8 cellular contexts compared by ENCODE assay signal in the genomic region with DNA sequence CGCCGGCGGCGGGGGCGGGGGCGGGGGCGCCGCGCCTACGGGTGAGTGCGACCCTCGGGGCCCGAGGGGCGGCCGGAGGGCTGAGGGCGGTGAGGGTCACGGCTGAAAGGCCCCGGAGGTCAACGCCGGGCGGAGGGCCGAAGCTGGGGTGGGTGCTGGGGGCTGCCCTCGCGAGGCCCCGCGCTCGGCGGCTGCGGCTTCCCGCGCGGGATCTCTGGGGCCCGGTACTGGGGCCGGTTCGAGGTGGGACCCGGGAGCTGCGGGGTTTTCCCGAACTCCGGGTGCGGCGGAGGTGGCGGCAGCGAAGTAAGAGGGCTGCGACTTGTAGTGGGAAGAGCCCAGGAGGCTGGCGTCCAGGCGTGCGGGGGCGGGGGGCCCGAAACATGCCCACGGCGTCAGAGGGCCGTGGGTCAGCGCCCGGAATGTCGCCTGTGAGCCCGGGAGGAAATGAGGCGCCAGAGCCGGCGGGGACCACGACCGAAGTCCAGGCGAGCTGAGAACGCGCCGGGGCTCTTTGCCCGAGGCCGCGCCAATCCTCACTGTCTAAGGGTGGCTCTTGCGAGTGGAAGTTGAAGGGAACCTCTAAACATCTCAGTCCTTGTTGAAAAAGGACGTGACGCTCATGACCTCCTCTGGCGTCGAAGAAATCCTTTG. TPM values are rescaled to one million over a fixed set of nuclear protein-coding genes. Genes with fewer than 3 reads are reported as not detected.
A peak's percentile ranks its signal among the peaks of the same experiment; 100 is the strongest.
DNase-seq lines count a peak whose midpoint lies in the region; ATAC-seq, FAIRE-seq and TF ChIP-seq lines count a peak whose summit lies in the region.

No MANE protein-coding gene starts in this region.

- no peaks in the 10 kb centered on the region for H3K4me1 ChIP-seq in HUES64 (ENCODE audit: insufficient read depth, low read length)
- H3K4me1 ChIP-seq in stomach: peaks cover 4 to 48% (median 31%) of the 10 kb centered on the region in 4 donors

- H3K9me3 ChIP-seq in HUES64 (ENCODE audit: insufficient read depth, low read depth, low read length) (no peaks in the 10 kb centered on the region), stomach (peaks cover 0 to 3% (median 0%) of the 10 kb centered on the region in 4 donors)

- TF ChIP-seq CTCF in bronchial epithelial cell (IDR thresholded peaks at IDR 0.05; ENCODE audit: insufficient read depth, low read length, severe bottlenecking) (no peak), stomach (IDR thresholded peaks at IDR 0.05) (no peak)

- CTCF ChIA-PET in activated CD4-positive, alpha-beta T cell treated with anti-CD3 and anti-CD28 coated beads, Interleukin-2, amount 10 ng/mL, durations not matched to agents 7 days and 5 days (lab: Charles Lee): no interaction called here

- H3K4me3 ChIP-seq in HUES64 (ENCODE audit: low read length): peak overlapping the region; percentile 60
- H3K4me3 ChIP-seq in bronchial epithelial cell (ENCODE audit: low read depth, low read length): peak overlapping the region; percentile 58
- peak overlapping the region; percentile 48 to 74 (median 58) for H3K4me3 ChIP-seq in stomach

- FAIRE-seq in bronchial epithelial cell (lab: Jason Lieb, UNC): no peak

- H3K4me3 Mint-ChIP-seq in activated CD4-positive, alpha-beta T cell treated with anti-CD3 and anti-CD28 coated beads, Interleukin-2, amount 10 ng/mL, durations not matched to agents 7 days and 5 days: peak overlapping the region; percentile 48
- no peak overlapping the region for H3K4me3 Mint-ChIP-seq in T-helper 2 cell treated with Interferon-gamma antibody and Interleukin-4, amounts not matched to agents 5 μg/mL and 100 μg/mL, for 36 hours

- TF ChIP-seq POLR2A in stomach (IDR thresholded peaks at IDR 0.05): no peak

- no peak overlapping the region for H3K27ac Mint-ChIP-seq in activated CD4-positive, alpha-beta T cell treated with anti-CD3 and anti-CD28 coated beads, Interleukin-2, amount 10 ng/mL, durations not matched to agents 7 days and 5 days
- H3K27ac Mint-ChIP-seq in T-helper 2 cell treated with Interferon-gamma antibody and Interleukin-4, amounts not matched to agents 5 μg/mL and 100 μg/mL, for 36 hours: no peak overlapping the region

- no peak for TF ChIP-seq EP300 in stomach (IDR thresholded peaks at IDR 0.05)

- intact Hi-C loops in left colon (cut with DNase I, micrococcal nuclease) (no loop called here), stomach (cut with DNase I; ENCODE audit: low total_unique reads) (no loop called here)

- WGBS in HUES64: 2% methylated on average over 73 of the region's 73 CpGs
- 0 to 42% (median 21%) methylated on average over 30 to 70 of the region's 73 CpGs; no CpG with 5 or more reads in 1 of the 5 donors for WGBS in stomach, 5 donors

- H3K36me3 Mint-ChIP-seq in activated CD4-positive, alpha-beta T cell treated with anti-CD3 and anti-CD28 coated beads, Interleukin-2, amount 10 ng/mL, durations not matched to agents 7 days and 5 days (ENCODE audit: low read depth): no peaks in the 10 kb centered on the region
- no peaks in the 10 kb centered on the region for H3K36me3 Mint-ChIP-seq in T-helper 2 cell treated with Interferon-gamma antibody and Interleukin-4, amounts not matched to agents 5 μg/mL and 100 μg/mL, for 36 hours (ENCODE audit: low read depth)

- H3K9ac ChIP-seq in HUES64 (ENCODE audit: low read depth, low read length): peak overlapping the region; percentile 50

- no peak overlapping the region for H3K27ac ChIP-seq in HUES64 (ENCODE audit: low read depth, low read length)
- peak overlapping the region; percentile 87 to 99 (median 93) for H3K27ac ChIP-seq in stomach

- ATAC-seq in left colon (peak; percentile 38), HG03196 (IDR thresholded peaks at IDR 0.05; ENCODE audit: unreplicated experiment) (no peak)

- no peak for DNase-seq in activated CD4-positive, alpha-beta T cell treated with anti-CD3 and anti-CD28 coated beads, Interleukin-2, amount 10 ng/mL, durations not matched to agents 7 days and 5 days
- DNase-seq in activated CD4-positive, alpha-beta T cell treated with anti-CD3 and anti-CD28 coated beads, Interleukin-2, amount 50 U/mL, for 1 hour: no peak
- no peak for DNase-seq in bronchial epithelial cell (ENCODE audit: low read depth)
- DNase-seq in left colon: peak in 1 of 2 donors; percentile 54
- peak; percentile 43 for DNase-seq in stomach
- DNase-seq in T-helper 2 cell treated with Interferon-gamma antibody and Interleukin-4, amounts not matched to agents 5 μg/mL and 100 μg/mL, for 36 hours (ENCODE audit: low spot score): no peak

- peaks cover 23% of the 10 kb centered on the region for H3K27me3 ChIP-seq in HUES64 (ENCODE audit: insufficient read depth, low read length)
- no peaks in the 10 kb centered on the region for H3K27me3 ChIP-seq in bronchial epithelial cell (ENCODE audit: control insufficient read depth, insufficient read depth, low read length)
- H3K27me3 ChIP-seq in stomach: no peaks in the 10 kb centered on the region

- H3K36me3 ChIP-seq in HUES64 (ENCODE audit: insufficient read depth, low read length) (no peaks in the 10 kb centered on the region), bronchial epithelial cell (ENCODE audit: control insufficient read depth, insufficient read depth, low read length) (no peaks in the 10 kb centered on the region), stomach (no peaks in the 10 kb centered on the region)

- POLR2A ChIA-PET in activated CD4-positive, alpha-beta T cell treated with anti-CD3 and anti-CD28 coated beads, Interleukin-2, amount 10 ng/mL, durations not matched to agents 7 days and 5 days (lab: Charles Lee): no interaction called here

- H3K4me1 Mint-ChIP-seq in activated CD4-positive, alpha-beta T cell treated with anti-CD3 and anti-CD28 coated beads, Interleukin-2, amount 10 ng/mL, durations not matched to agents 7 days and 5 days: peaks cover 5% of the 10 kb centered on the region
- H3K4me1 Mint-ChIP-seq in T-helper 2 cell treated with Interferon-gamma antibody and Interleukin-4, amounts not matched to agents 5 μg/mL and 100 μg/mL, for 36 hours (ENCODE audit: low read depth): peaks cover 3% of the 10 kb centered on the region

- no peaks in the 10 kb centered on the region for H3K9me3 Mint-ChIP-seq in activated CD4-positive, alpha-beta T cell treated with anti-CD3 and anti-CD28 coated beads, Interleukin-2, amount 10 ng/mL, durations not matched to agents 7 days and 5 days
- no peaks in the 10 kb centered on the region for H3K9me3 Mint-ChIP-seq in T-helper 2 cell treated with Interferon-gamma antibody and Interleukin-4, amounts not matched to agents 5 μg/mL and 100 μg/mL, for 36 hours

- peaks cover 34% of the 10 kb centered on the region for H3K27me3 Mint-ChIP-seq in activated CD4-positive, alpha-beta T cell treated with anti-CD3 and anti-CD28 coated beads, Interleukin-2, amount 10 ng/mL, durations not matched to agents 7 days and 5 days
- H3K27me3 Mint-ChIP-seq in T-helper 2 cell treated with Interferon-gamma antibody and Interleukin-4, amounts not matched to agents 5 μg/mL and 100 μg/mL, for 36 hours (ENCODE audit: low read depth): peaks cover 46% of the 10 kb centered on the region

RNA-seq across cellular contexts. Expression of a gene that starts 0.4 kb away (rescaled TPM):
- total RNA-seq in activated CD4-positive, alpha-beta T cell treated with anti-CD3 and anti-CD28 coated beads, Interleukin-2, amount 10 ng/mL, durations not matched to agents 7 days and 5 days: under 1 TPM in 1 of 2 experiments, not detected in 1; 0.04 TPM
- polyA plus RNA-seq in HUES64 (2013, experiment 1 of 2): 8.0 TPM
- polyA plus RNA-seq in HUES64 (2013, experiment 2 of 2): 10.8 TPM
- total RNA-seq in bronchial epithelial cell: 25.0 and 37.5 TPM in 2 replicates
- 100 to 1,000 TPM; 101 to 112 TPM for total RNA-seq in left colon
- total RNA-seq in stomach: 100 to 1,000 TPM in 1 of 5 donors, 10 to 100 TPM in 4; 37.7 to 110 (median 70.1) TPM
- polyA plus RNA-seq in stomach: 10 to 100 TPM; 18.5 to 22.5 (median 19.1) TPM

Comparison
In these comparisons a context has a peak if more than half of its experiments do, and no peak if none do; other contexts are left out.
1. RNA of a gene that starts 0.4 kb away (total RNA-seq): 101 to 112 TPM in left colon, 37.7 to 110 TPM in stomach and 25.0 to 37.5 TPM in bronchial epithelial cell; 0.04 TPM in activated CD4-positive, alpha-beta T cell treated with anti-CD3 and anti-CD28 coated beads, Interleukin-2, amount 10 ng/mL, durations not matched to agents 7 days and 5 days; every median in the first group is over 10 times any median in the second.
2. Peak in every context shown above with its lines, with median percentiles within 50 percentile points of each other: H3K4me3 ChIP-seq.